ENCODE assay signal across 26 cellular contexts in genomic region chr20:56163806-56164205, GRCh38.
A peak's percentile ranks its signal among the peaks of the same experiment; 100 is the strongest.
DNase-seq lines count a peak whose midpoint lies in the region; ATAC-seq and TF ChIP-seq lines count a peak whose summit lies in the region.
"Had no signal": no experiment of that assay in that cellular context is flagged by ENCODE, and none has a peak within 500 bp of the region (broad histone marks: within the 10 kb centered on the region; RNA-seq: fewer than 3 reads in every experiment).

No MANE protein-coding gene starts in this region.

- H2AFZ ChIP-seq in DND-41 (ENCODE audit: low read depth, low read length) = no peak overlapping the region
- H2AFZ ChIP-seq in IMR-90 (replicated peaks; ENCODE audit: low read length, poor library complexity) = peak overlapping the region; percentile 44
- H2AFZ ChIP-seq: GM23248, parathyroid adenoma had no signal

- H4K8ac ChIP-seq in IMR-90 (ENCODE audit: low read depth in 2 of 2, low read length in 2 of 2) = no peak overlapping the region

- ATAC-seq in DND-41 (ENCODE audit: insufficient read depth, low read depth) (no peak), IMR-90 (ENCODE audit: low read depth) (no peak), HG02852 (IDR thresholded peaks at IDR 0.05; ENCODE audit: unreplicated experiment) (no peak), SK-N-SH treated with all-trans-retinoic acid at 6 μM for 48 hours (no peak)
- ATAC-seq: right cardiac atrium; stimulated activated naive CD8-positive, alpha-beta T cell treated with anti-CD3 and anti-CD28 coated beads, Interleukin-15, Interleukin-2, amounts not matched to agents 100 U/mL and 50 U/mL, for 24 hours had no signal

- peaks cover 10% of the 10 kb centered on the region for H3K27me3 ChIP-seq in DND-41 (ENCODE audit: insufficient read depth, low read length, poor library complexity)
- no peaks in the 10 kb centered on the region for H3K27me3 ChIP-seq in IMR-90 (ENCODE audit: control insufficient read depth, insufficient read depth, low read length)
- H3K27me3 ChIP-seq in NT2/D1 (ENCODE audit: insufficient read depth, insufficient read length) = no peaks in the 10 kb centered on the region
- no peaks in the 10 kb centered on the region for H3K27me3 ChIP-seq in endodermal cell (ENCODE audit: control insufficient read depth, insufficient read depth, low read length, poor library complexity, severe bottlenecking)

- H4K91ac ChIP-seq in IMR-90 (ENCODE audit: insufficient read depth, low read depth, low read length) = no peak overlapping the region

- no TSS peak for BruUV-seq in IMR-90 (replicated peaks; lab: Mats Ljungman, UMichigan)

- H3K4me3 ChIP-seq in DND-41 (ENCODE audit: low read depth in 1 of 2, low read length in 2 of 2) = no peak overlapping the region
- H3K4me3 ChIP-seq in IMR-90 (ENCODE audit: insufficient read depth, low read depth, low read length) = no peak overlapping the region
- H3K4me3 ChIP-seq in NT2/D1 (ENCODE audit: insufficient read length, low read depth) = no peak overlapping the region
- H3K4me3 ChIP-seq in endodermal cell (ENCODE audit: low read length) = no peak overlapping the region
- H3K4me3 ChIP-seq: GM23248 had no signal

- dilution Hi-C loops in IMR-90 (cut with HindIII; ENCODE audit: low sequenced_read_pairs, unreplicated experiment) = no loop called here

- no peak overlapping the region for H2BK15ac ChIP-seq in IMR-90 (ENCODE audit: low read depth, low read length)

- no peaks in the 10 kb centered on the region for H3K27me3 Mint-ChIP-seq in endodermal cell (ENCODE audit: insufficient read depth)
- H3K27me3 Mint-ChIP-seq: activated CD4-positive, alpha-beta T cell treated with anti-CD3 and anti-CD28 coated beads, Interleukin-2, amount 10 ng/mL, durations not matched to agents 7 days and 5 days; dendritic cell treated with granulocyte-macrophage colony-stimulating factor and Interleukin-4, amounts not matched to agents 40 ng/mL and 50 ng/mL, for 4 days had no signal

- no peak overlapping the region for H3K4me3 Mint-ChIP-seq in endodermal cell
- H3K4me3 Mint-ChIP-seq: activated CD4-positive, alpha-beta T cell treated with anti-CD3 and anti-CD28 coated beads, Interleukin-2, amount 10 ng/mL, durations not matched to agents 7 days and 5 days; activated naive CD8-positive, alpha-beta T cell treated with anti-CD3 and anti-CD28 coated beads, Interleukin-2, amount 10 ng/mL, durations not matched to agents 7 days and 5 days; dendritic cell treated with granulocyte-macrophage colony-stimulating factor and Interleukin-4, amounts not matched to agents 40 ng/mL and 50 ng/mL, for 4 days; nephron progenitor cell; T-helper 2 cell treated with Interferon-gamma antibody and Interleukin-4, amounts not matched to agents 5 μg/mL and 100 μg/mL, for 36 hours had no signal

- no peaks in the 10 kb centered on the region for H3K79me1 ChIP-seq in IMR-90 (ENCODE audit: low read depth in 1 of 2, low read length in 2 of 2)

- H2BK20ac ChIP-seq in IMR-90 (ENCODE audit: low read depth, low read length) = no peak overlapping the region

- no peak overlapping the region for H2BK5ac ChIP-seq in IMR-90 (ENCODE audit: low read depth, low read length, poor library complexity, severe bottlenecking)

- no peak for TF ChIP-seq RAD21 in IMR-90 (IDR thresholded peaks at IDR 0.05; ENCODE audit: low read length)

- intact Hi-C loops in IMR-90 (cut with micrococcal nuclease) = no loop called here

- H3K18ac ChIP-seq in IMR-90 (ENCODE audit: low read depth, low read length) = no peak overlapping the region

- H4K20me1 ChIP-seq in DND-41 (ENCODE audit: insufficient read depth, low read length) = no peaks in the 10 kb centered on the region
- no peaks in the 10 kb centered on the region for H4K20me1 ChIP-seq in IMR-90 (ENCODE audit: insufficient read depth, low read length)

- H2AK9ac ChIP-seq in IMR-90 (replicated peaks; ENCODE audit: low read depth, low read length, poor library complexity) = no peak overlapping the region

- H3K36me3 ChIP-seq in DND-41 (ENCODE audit: insufficient read depth, low read length) = no peaks in the 10 kb centered on the region
- no peaks in the 10 kb centered on the region for H3K36me3 ChIP-seq in IMR-90 (ENCODE audit: control insufficient read depth, insufficient read depth, low read length)
- no peaks in the 10 kb centered on the region for H3K36me3 ChIP-seq in NT2/D1 (ENCODE audit: insufficient read depth, insufficient read length, low read length)
- H3K36me3 ChIP-seq in endodermal cell (ENCODE audit: control insufficient read depth, insufficient read depth, low read length) = no peaks in the 10 kb centered on the region

- TF ChIP-seq CTCF in DND-41 (IDR thresholded peaks at IDR 0.05; ENCODE audit: borderline replicate concordance, extremely low read depth, low read length, poor library complexity, severe bottlenecking) (no peak), IMR-90 (conservative IDR thresholded peaks at IDR 0.05; ENCODE audit: low read depth, low read length) (no peak), endodermal cell (conservative IDR thresholded peaks at IDR 0.05) (no peak)

- no peak overlapping the region for H3K23ac ChIP-seq in IMR-90 (ENCODE audit: low read depth, low read length)

- no peak overlapping the region for H3K4ac ChIP-seq in IMR-90 (ENCODE audit: low read depth, low read length)

- in situ Hi-C loops in IMR-90 (cut with MboI; ENCODE audit: low sequenced_read_pairs) = no loop called here

- H3K9ac ChIP-seq in DND-41 (ENCODE audit: low read depth, low read length) = no peak overlapping the region
- no peak overlapping the region for H3K9ac ChIP-seq in IMR-90 (ENCODE audit: low read depth, low read length)
- no peak overlapping the region for H3K9ac ChIP-seq in NT2/D1 (ENCODE audit: insufficient read length, low read depth)
- H3K9ac ChIP-seq in endodermal cell (ENCODE audit: extremely low read depth, low read length, poor library complexity, severe bottlenecking) = no peak overlapping the region
- H3K9ac ChIP-seq: GM23248, parathyroid adenoma had no signal

- no peak overlapping the region for H2BK120ac ChIP-seq in IMR-90 (ENCODE audit: low read depth, low read length)

- H3K14ac ChIP-seq in IMR-90 (replicated peaks; ENCODE audit: low read depth, low read length) = no peak overlapping the region

- no peak for TF ChIP-seq POLR2A in IMR-90 (IDR thresholded peaks at IDR 0.05; ENCODE audit: low read depth, low read length)

- no peaks in the 10 kb centered on the region for H3K79me2 ChIP-seq in DND-41 (ENCODE audit: insufficient read depth, low read length)
- H3K79me2 ChIP-seq: parathyroid adenoma had no signal

- H3K4me1 Mint-ChIP-seq in endodermal cell = no peaks in the 10 kb centered on the region
- H3K4me1 Mint-ChIP-seq: activated CD4-positive, alpha-beta T cell treated with anti-CD3 and anti-CD28 coated beads, Interleukin-2, amount 10 ng/mL, durations not matched to agents 7 days and 5 days; activated naive CD8-positive, alpha-beta T cell treated with anti-CD3 and anti-CD28 coated beads, Interleukin-2, amount 10 ng/mL, durations not matched to agents 7 days and 5 days; nephron progenitor cell had no signal

- H3K27ac ChIP-seq in DND-41 (ENCODE audit: low read length) (no peak overlapping the region), IMR-90 (ENCODE audit: insufficient read depth, low read length) (no peak overlapping the region), endodermal cell (ENCODE audit: low read depth, low read length) (no peak overlapping the region)
- H3K27ac ChIP-seq: GM23248, parathyroid adenoma had no signal

- H3K9me3 ChIP-seq in DND-41 (ENCODE audit: insufficient read depth, low read length, severe bottlenecking) (no peaks in the 10 kb centered on the region), IMR-90 (ENCODE audit: control insufficient read depth, insufficient read depth, low read length) (peaks cover 27% of the 10 kb centered on the region), NT2/D1 (ENCODE audit: insufficient read depth, low read length) (peaks cover 6% of the 10 kb centered on the region; the same call in 1 of the 2 replicates), endodermal cell (ENCODE audit: control insufficient read depth, low read length) (peaks cover 82% of the 10 kb centered on the region)

- no peak overlapping the region for H2AK5ac ChIP-seq in IMR-90 (ENCODE audit: low read depth, low read length)

- POLR2A ChIA-PET in IMR-90 (lab: Charles Lee; ENCODE audit: unreplicated experiment) = no interaction called here

- no peaks in the 10 kb centered on the region for H3K9me1 ChIP-seq in IMR-90 (ENCODE audit: insufficient read depth, low read length)

- CTCF ChIA-PET in IMR-90 (lab: Yijun Ruan, JAX) = no interaction called here

- H3K56ac ChIP-seq in IMR-90 (ENCODE audit: extremely low read depth, insufficient read depth, low read length) = no peak overlapping the region

- H4K5ac ChIP-seq in IMR-90 (ENCODE audit: low read depth, low read length) = no peak overlapping the region

- H3K4me1 ChIP-seq in DND-41 (ENCODE audit: insufficient read depth, low read length) (no peaks in the 10 kb centered on the region), IMR-90 (ENCODE audit: control insufficient read depth, insufficient read depth, low read length) (no peaks in the 10 kb centered on the region), NT2/D1 (ENCODE audit: insufficient read depth, insufficient read length) (no peaks in the 10 kb centered on the region), endodermal cell (ENCODE audit: control insufficient read depth, insufficient read depth, low read length) (no peaks in the 10 kb centered on the region)
- H3K4me1 ChIP-seq: parathyroid adenoma had no signal

- H3K4me2 ChIP-seq in DND-41 (ENCODE audit: insufficient read depth, low read length) = no peak overlapping the region
- H3K4me2 ChIP-seq in IMR-90 (ENCODE audit: low read depth, low read length) = no peak overlapping the region

- H3K36me3 Mint-ChIP-seq in endodermal cell (ENCODE audit: low read depth) = no peaks in the 10 kb centered on the region
- H3K36me3 Mint-ChIP-seq: activated naive CD8-positive, alpha-beta T cell treated with anti-CD3 and anti-CD28 coated beads, Interleukin-2, amount 10 ng/mL, durations not matched to agents 7 days and 5 days had no signal

- DNase-seq in DND-41 = peak; percentile 5
- DNase-seq in IMR-90 = no peak
- peak; percentile 36 for DNase-seq in NT2/D1 (ENCODE audit: low read depth, low spot score)
- DNase-seq in endodermal cell = peak; percentile 77
- DNase-seq in ecto neural progenitor cell (ENCODE audit: low spot score) = no peak
- no peak for DNase-seq in NCI-H446 treated with DMSO at 0.1 percent for 48 hours (lab: John Stamatoyannopoulos, UW)
- DNase-seq: activated CD4-positive, alpha-beta T cell treated with anti-CD3 and anti-CD28 coated beads, Interleukin-2, amount 10 ng/mL, durations not matched to agents 7 days and 5 days; activated naive CD8-positive, alpha-beta T cell treated with anti-CD3 and anti-CD28 coated beads, Interleukin-2, amount 10 ng/mL, durations not matched to agents 7 days and 5 days; caudate nucleus; GDM1; glutamatergic neuron; GM23248; kidney; NCI-H1105 treated with DMSO at 0.1 percent for 48 hours; NCI-H2081 treated with DMSO at 0.1 percent for 48 hours; nephron progenitor cell; right cardiac atrium; RPMI8226; stimulated activated CD4-positive, alpha-beta T cell treated with anti-CD3 and anti-CD28 coated beads, Interleukin-12 subunit alpha, Interleukin-12 subunit beta, amount 100 ng/mL, for 4 hours; stimulated activated naive CD8-positive, alpha-beta T cell treated with anti-CD3 and anti-CD28 coated beads, Interleukin-15, Interleukin-2, amounts not matched to agents 100 U/mL and 50 U/mL, for 24 hours had no signal

- no peak overlapping the region for H3K27ac Mint-ChIP-seq in endodermal cell
- H3K27ac Mint-ChIP-seq: activated CD4-positive, alpha-beta T cell treated with anti-CD3 and anti-CD28 coated beads, Interleukin-2, amount 10 ng/mL, durations not matched to agents 7 days and 5 days; activated naive CD8-positive, alpha-beta T cell treated with anti-CD3 and anti-CD28 coated beads, Interleukin-2, amount 10 ng/mL, durations not matched to agents 7 days and 5 days; activated T-helper 2 cell treated with anti-CD3 and anti-CD28 coated beads, Interferon-gamma antibody, Interleukin-2, Interleukin-4, amounts not matched to agents 10 μg/mL and 5 μg/mL and 100 μg/mL, durations not matched to agents 14 hours and 24 hours and 36 hours; dendritic cell treated with granulocyte-macrophage colony-stimulating factor and Interleukin-4, amounts not matched to agents 40 ng/mL and 50 ng/mL, for 4 days; nephron progenitor cell; T-helper 2 cell treated with Interferon-gamma antibody and Interleukin-4, amounts not matched to agents 5 μg/mL and 100 μg/mL, for 36 hours had no signal

- 0% methylated on average over 1 of the region's 6 CpGs; no CpG with 5 or more reads in 1 of the 2 experiments for WGBS in IMR-90 (ENCODE audit: extremely low coverage in 2 of 2, insufficient read length in 1 of 2), 2 experiments
- 0 to 57% methylated on average over 1 to 6 of the region's 6 CpGs for WGBS in endodermal cell (ENCODE audit: insufficient coverage in 1 of 2, insufficient read length in 1 of 2), 2 experiments

- H3K9me3 Mint-ChIP-seq in endodermal cell = peaks cover 93% of the 10 kb centered on the region
- H3K9me3 Mint-ChIP-seq: activated CD4-positive, alpha-beta T cell treated with anti-CD3 and anti-CD28 coated beads, Interleukin-2, amount 10 ng/mL, durations not matched to agents 7 days and 5 days; activated naive CD8-positive, alpha-beta T cell treated with anti-CD3 and anti-CD28 coated beads, Interleukin-2, amount 10 ng/mL, durations not matched to agents 7 days and 5 days; dendritic cell treated with granulocyte-macrophage colony-stimulating factor and Interleukin-4, amounts not matched to agents 40 ng/mL and 50 ng/mL, for 4 days; T-helper 2 cell treated with Interferon-gamma antibody and Interleukin-4, amounts not matched to agents 5 μg/mL and 100 μg/mL, for 36 hours had no signal

Comparison
In these comparisons a context has a peak if more than half of its experiments do, and no peak if none do; other contexts are left out.
1. DNase-seq: peak in DND-41 (single experiment), NT2/D1 (single experiment) and endodermal cell (single experiment); none in IMR-90 (single experiment), ecto neural progenitor cell (single experiment) and NCI-H446 treated with DMSO at 0.1 percent for 48 hours (single experiment).